8 cellular contexts compared by ENCODE assay signal in genomic region chr19:44356383-44357111, GRCh38. TPM values are rescaled to one million over a fixed set of nuclear protein-coding genes. Genes with fewer than 3 reads are reported as not detected.
DNase-seq lines count a peak whose midpoint lies in the region; ATAC-seq and TF ChIP-seq lines count a peak whose summit lies in the region.

TSS of gene ZNF112 (minus strand) at chr19:44356680. CDS start at chr19:44340539, 16,141 bp downstream.

- intact Hi-C loops in colonic mucosa (cut with DNase I): no loop called here

- H3K27ac ChIP-seq in HUES48 (ENCODE audit: low read depth, low read length): no peak within 1 kb of the TSS
- peak within 1 kb of the TSS in 3 of 4 donors; percentile 34 to 49 (median 46) for H3K27ac ChIP-seq in Peyer's patch
- no peak within 1 kb of the TSS for H3K27ac ChIP-seq in colonic mucosa

- 0 out of 2 replicates have a peak, but pooled peaks cover 4% of the 10 kb centered on the region for H3K4me1 ChIP-seq in HUES48 (ENCODE audit: control insufficient read depth, insufficient read depth, low read length)
- peaks cover 0 to 5% (median 0%) of the 10 kb centered on the region in 4 donors for H3K4me1 ChIP-seq in Peyer's patch
- no peaks in the 10 kb centered on the region for H3K4me1 ChIP-seq in colonic mucosa

- H3K27me3 ChIP-seq in HUES48 (ENCODE audit: control insufficient read depth, insufficient read depth, low read length) (no peaks in the 10 kb centered on the region), Peyer's patch (no peaks in the 10 kb centered on the region), colonic mucosa (no peaks in the 10 kb centered on the region)

- no peaks in the 10 kb centered on the region for H3K36me3 ChIP-seq in HUES48 (ENCODE audit: control insufficient read depth, insufficient read depth, low read length)
- H3K36me3 ChIP-seq in Peyer's patch: no peaks in the 10 kb centered on the region
- no peaks in the 10 kb centered on the region for H3K36me3 ChIP-seq in colonic mucosa

- TF ChIP-seq CTCF in Peyer's patch (IDR thresholded peaks at IDR 0.05) (no peak), colonic mucosa (IDR thresholded peaks at IDR 0.05) (no peak)

- DNase-seq in CD1c-positive myeloid dendritic cell (ENCODE audit: extremely low spot score) (peak; percentile 80), Peyer's patch (peak; percentile 52 to 92 (median 87)), colonic mucosa (peak; percentile 94), islet precursor cell (peak; percentile 96), skeletal muscle cell (ENCODE audit: low read depth) (peak; percentile 69)

- peak in 1 of 2 donors; percentile 46 for TF ChIP-seq POLR2A in Peyer's patch (IDR thresholded peaks at IDR 0.05)

- H3K9me3 ChIP-seq in HUES48 (ENCODE audit: control insufficient read depth, insufficient read depth, low read length) (no peaks in the 10 kb centered on the region; the same call in 1 of the 2 replicates), Peyer's patch (peaks cover 0 to 4% (median 1%) of the 10 kb centered on the region in 4 donors), colonic mucosa (no peaks in the 10 kb centered on the region)

- peak within 1 kb of the TSS; percentile 69 for H3K9ac ChIP-seq in HUES48 (ENCODE audit: low read depth, low read length)
- H3K9ac ChIP-seq in colonic mucosa (ENCODE audit: low read depth in 2 of 2, low read length in 2 of 2): peak within 1 kb of the TSS; percentile 55 to 59

- ATAC-seq in GM18873 (IDR thresholded peaks at IDR 0.05; ENCODE audit: low FRiP score, unreplicated experiment) (no peak), HG03439 (IDR thresholded peaks at IDR 0.05; ENCODE audit: unreplicated experiment) (no peak)

- H3K4me3 ChIP-seq in HUES48 (ENCODE audit: low read depth, low read length) (peak within 1 kb of the TSS; percentile 97), Peyer's patch (peak within 1 kb of the TSS; percentile 24 to 69 (median 52)), colonic mucosa (peak within 1 kb of the TSS; percentile 51), skeletal muscle cell (ENCODE audit: low read depth, low read length) (peak within 1 kb of the TSS; percentile 65)

RNA-seq across cellular contexts. Expression of gene ZNF112, which starts in this region (rescaled TPM):
- 1 to 10 TPM; 2.6 to 9.1 (median 6.3) TPM for total RNA-seq in Peyer's patch
- 1 to 10 TPM; 3.0 to 4.4 TPM for total RNA-seq in colonic mucosa

Comparison
In these comparisons a context has a peak if more than half of its experiments do, and no peak if none do; other contexts are left out.
1. H3K27ac ChIP-seq: peak in Peyer's patch (3 of 4); none in HUES48 (single experiment) and colonic mucosa (single experiment).
2. Peak in every context shown above with its lines, with median percentiles within 50 percentile points of each other: DNase-seq and H3K4me3 ChIP-seq.